In genomic region chr19:1369214-1369805, GRCh38 we compare ENCODE assay signal across 20 cellular contexts. TPM values are rescaled to one million over a fixed set of nuclear protein-coding genes. Genes with fewer than 3 reads are reported as not detected.
DNase-seq lines count a peak whose midpoint lies in the region; TF ChIP-seq lines count a peak whose summit lies in the region.
"Had no signal": no experiment of that assay in that cellular context is flagged by ENCODE, and none has a peak within 500 bp of the region (broad histone marks: within the 10 kb centered on the region; RNA-seq: fewer than 3 reads in every experiment).

No MANE protein-coding gene starts in this region.

- peaks cover 48% of the 10 kb centered on the region for H3K36me3 ChIP-seq in BLaER1
- peaks cover 19 to 69% (median 43%) of the 10 kb centered on the region in 11 experiments for H3K36me3 ChIP-seq in BLaER1 treated with 17β-estradiol and CSF1 and Interleukin-3, amounts not matched to agents 10 nM and 100 nM

- H3K27ac ChIP-seq in BLaER1: no peak overlapping the region
- H3K27ac ChIP-seq in BLaER1 treated with 17β-estradiol and CSF1 and Interleukin-3, amounts not matched to agents 10 nM and 100 nM: peak overlapping the region in 6 of 11 experiments; percentile 9 to 92 (median 62); a peak in 10 of 22 replicates
- peak overlapping the region; percentile 18 for H3K27ac ChIP-seq in layer of hippocampus (ENCODE audit: low read depth, low read length)
- H3K27ac ChIP-seq: GM23248 had no signal

- no peaks in the 10 kb centered on the region for H3K27me3 ChIP-seq in BLaER1
- H3K27me3 ChIP-seq in BLaER1 treated with 17β-estradiol and CSF1 and Interleukin-3, amounts not matched to agents 10 nM and 100 nM: 0 out of 22 replicates have a peak, but pooled peaks cover 0 to 5% (median 0%) of the 10 kb centered on the region in 11 experiments
- H3K27me3 ChIP-seq in layer of hippocampus (ENCODE audit: control insufficient read depth, insufficient read depth, low read length): no peaks in the 10 kb centered on the region

- POLR2A ChIA-PET in GM10248 (lab: Yijun Ruan, JAX): no interaction called here

- DNase-seq in neural crest cell (ENCODE audit: low read depth, low spot score) (no peak), GM10248 (ENCODE audit: extremely low spot score) (no peak), SK-N-DZ (ENCODE audit: low spot score) (no peak), AML-193 (lab: John Stamatoyannopoulos, UW) (no peak), KBM-7 (no peak)
- DNase-seq: C1 segment of cervical spinal cord; Calu3; CD4-positive, alpha-beta memory T cell; COR-L47; DMS53; DMS79 treated with DMSO at 0.1 percent for 48 hours; GF-D8; GM23248; H7; HCEC 1CT; HFFc6 had no signal

- no peaks in the 10 kb centered on the region for H4K20me1 ChIP-seq in BLaER1
- H4K20me1 ChIP-seq in BLaER1 treated with 17β-estradiol and CSF1 and Interleukin-3, amounts not matched to agents 10 nM and 100 nM: peaks cover 0 to 58% (median 0%) of the 10 kb centered on the region in 11 experiments; a peak in 5 of 22 replicates

- H3K4me2 ChIP-seq in BLaER1: peak overlapping the region; percentile 99
- H3K4me2 ChIP-seq in BLaER1 treated with 17β-estradiol and CSF1 and Interleukin-3, amounts not matched to agents 10 nM and 100 nM: peak overlapping the region in 9 of 11 experiments; percentile 85 to 100 (median 97); a peak in 17 of 22 replicates

- no peak overlapping the region for H3K4me3 ChIP-seq in BLaER1
- H3K4me3 ChIP-seq in BLaER1 treated with 17β-estradiol and CSF1 and Interleukin-3, amounts not matched to agents 10 nM and 100 nM: no peak overlapping the region
- H3K4me3 ChIP-seq: GM23248 had no signal

- no peaks in the 10 kb centered on the region for H3K9me3 Mint-ChIP-seq in neural crest cell
- H3K9me3 Mint-ChIP-seq: CD4-positive, alpha-beta memory T cell; HFFc6 had no signal

- H3K4me3 Mint-ChIP-seq in neural crest cell: no peak overlapping the region
- H3K4me3 Mint-ChIP-seq: B cell; CD4-positive, alpha-beta memory T cell; HFFc6 had no signal

- no peaks in the 10 kb centered on the region for H3K27me3 Mint-ChIP-seq in neural crest cell (ENCODE audit: low read depth)
- H3K27me3 Mint-ChIP-seq: B cell; CD4-positive, alpha-beta memory T cell had no signal

- TF ChIP-seq CTCF in neural crest cell (conservative IDR thresholded peaks at IDR 0.05) (no peak), GM10248 (IDR thresholded peaks at IDR 0.05; ENCODE audit: control extremely low read depth, extremely low read depth, low read depth, missing control alignments) (no peak)

- H3K36me3 Mint-ChIP-seq in neural crest cell (ENCODE audit: low read depth): peaks cover 8% of the 10 kb centered on the region

- in situ Hi-C loops in KBM-7 (cut with MboI; ENCODE audit: low pct_unique_long_range_greater_than_20kb, low sequenced_read_pairs): loop anchor here (10.0 kb wide), 1 partner anchor 55 kb away; no protein-coding TSS in a partner anchor

- H3K9me3 ChIP-seq in BLaER1: no peaks in the 10 kb centered on the region
- H3K9me3 ChIP-seq in BLaER1 treated with 17β-estradiol and CSF1 and Interleukin-3, amounts not matched to agents 10 nM and 100 nM (replicated peaks in 1 of 11): no peaks in the 10 kb centered on the region

- no peaks in the 10 kb centered on the region for H3K4me1 Mint-ChIP-seq in neural crest cell

- H3K27ac Mint-ChIP-seq in neural crest cell (ENCODE audit: unreplicated experiment): peak overlapping the region; percentile 35
- H3K27ac Mint-ChIP-seq: B cell; CD4-positive, alpha-beta memory T cell; HFFc6 had no signal

- peaks cover 80% of the 10 kb centered on the region for H3K4me1 ChIP-seq in BLaER1
- H3K4me1 ChIP-seq in BLaER1 treated with 17β-estradiol and CSF1 and Interleukin-3, amounts not matched to agents 10 nM and 100 nM: peaks cover 55 to 100% (median 99%) of the 10 kb centered on the region in 10 experiments

- CTCF ChIA-PET in GM10248 (lab: Yijun Ruan, JAX): interaction anchor here (5.1 to 7.6 kb wide), 2 partner anchors 54 to 90 kb away, joined by 47 to 87 read pairs; no protein-coding TSS in a partner anchor

- H3K9ac ChIP-seq in BLaER1: no peak overlapping the region
- H3K9ac ChIP-seq in BLaER1 treated with 17β-estradiol and CSF1 and Interleukin-3, amounts not matched to agents 10 nM and 100 nM: peak overlapping the region in 5 of 11 experiments; percentile 66 to 81 (median 72); a peak in 8 of 22 replicates
- H3K9ac ChIP-seq: GM23248 had no signal

RNA-seq across cellular contexts. Expression of gene NDUFS7, which starts 14.4 kb away (rescaled TPM):
- total RNA-seq in neural crest cell: 89.7 and 90.6 TPM in 2 replicates
- 265 and 282 TPM in 2 replicates for polyA plus RNA-seq in SK-N-DZ (2014; cell fraction: cytosol; rRNA removed)
- 151 and 255 TPM in 2 replicates for polyA plus RNA-seq in SK-N-DZ (2014; cell fraction: nucleus; rRNA removed)

RNA-seq across cellular contexts. Expression of gene GAMT, which starts 32.0 kb away (rescaled TPM):
- 42.6 and 45.6 TPM in 2 replicates for total RNA-seq in neural crest cell
- 103 and 115 TPM in 2 replicates for polyA plus RNA-seq in SK-N-DZ (2014; cell fraction: cytosol; rRNA removed)
- 76.5 and 79.9 TPM in 2 replicates for polyA plus RNA-seq in SK-N-DZ (2014; cell fraction: nucleus; rRNA removed)

RNA-seq across cellular contexts. Expression of gene DAZAP1, which starts 38.1 kb away (rescaled TPM):
- 146 and 157 TPM in 2 replicates for total RNA-seq in neural crest cell
- 169 and 201 TPM in 2 replicates for polyA plus RNA-seq in SK-N-DZ (2014; cell fraction: cytosol; rRNA removed)
- polyA plus RNA-seq in SK-N-DZ (2014; cell fraction: nucleus; rRNA removed): 133 and 197 TPM in 2 replicates
